In genomic region chr7:151016942-151017341, GRCh38 we compare ENCODE assay signal across 1 cellular context.
TF ChIP-seq lines count a peak whose summit lies in the region.

No MANE protein-coding gene starts in this region.

TF ChIP-seq in K562, 482 proteins besides CTCF, POLR2A, EP300 and RAD21:
- TF ChIP-seq PHB2 (IDR thresholded peaks at IDR 0.05; ENCODE audit: low read depth) (no peak), KDM2B (CRISPR knock-in tag; IDR thresholded peaks at IDR 0.05) (no peak), CEBPG (CRISPR knock-in tag; IDR thresholded peaks at IDR 0.05) (0 out of 2 replicates have a peak, but pooled peaks have one; percentile 4), CEBPG (tag; conservative IDR thresholded peaks at IDR 0.05 in 1 of 2, IDR thresholded peaks at IDR 0.05 in 1 of 2) (no peak), NR3C1 (CRISPR knock-in tag; IDR thresholded peaks at IDR 0.05) (no peak), CREM (IDR thresholded peaks at IDR 0.05; ENCODE audit: low read depth) (no peak), JUNB (CRISPR knock-in tag; conservative IDR thresholded peaks at IDR 0.05) (no peak), SUPT5H (IDR thresholded peaks at IDR 0.05) (0 out of 2 replicates have a peak, but pooled peaks have one; percentile 5), MAX (CRISPR knock-in tag; IDR thresholded peaks at IDR 0.05) (no peak), IRF2 (CRISPR knock-in tag; IDR thresholded peaks at IDR 0.05) (no peak), PATZ1 (CRISPR knock-in tag; IDR thresholded peaks at IDR 0.05; ENCODE audit: borderline replicate concordance) (no peak), POLR2G (IDR thresholded peaks at IDR 0.05; ENCODE audit: low read depth, low read length) (peak; percentile 73), RBFOX2 (IDR thresholded peaks at IDR 0.05; ENCODE audit: low read depth, low read length) (peak; percentile 54), MYC (IDR thresholded peaks at IDR 0.05; ENCODE audit: low read depth, low read length) (no peak), MYC (CRISPR knock-in tag; IDR thresholded peaks at IDR 0.05; ENCODE audit: borderline replicate concordance, low read depth) (no peak), RFX1 (IDR thresholded peaks at IDR 0.05) (no peak), MAZ (CRISPR knock-in tag; conservative IDR thresholded peaks at IDR 0.05 in 1 of 2, IDR thresholded peaks at IDR 0.05 in 1 of 2) (no peak)
- TF ChIP-seq, protein P1, sequence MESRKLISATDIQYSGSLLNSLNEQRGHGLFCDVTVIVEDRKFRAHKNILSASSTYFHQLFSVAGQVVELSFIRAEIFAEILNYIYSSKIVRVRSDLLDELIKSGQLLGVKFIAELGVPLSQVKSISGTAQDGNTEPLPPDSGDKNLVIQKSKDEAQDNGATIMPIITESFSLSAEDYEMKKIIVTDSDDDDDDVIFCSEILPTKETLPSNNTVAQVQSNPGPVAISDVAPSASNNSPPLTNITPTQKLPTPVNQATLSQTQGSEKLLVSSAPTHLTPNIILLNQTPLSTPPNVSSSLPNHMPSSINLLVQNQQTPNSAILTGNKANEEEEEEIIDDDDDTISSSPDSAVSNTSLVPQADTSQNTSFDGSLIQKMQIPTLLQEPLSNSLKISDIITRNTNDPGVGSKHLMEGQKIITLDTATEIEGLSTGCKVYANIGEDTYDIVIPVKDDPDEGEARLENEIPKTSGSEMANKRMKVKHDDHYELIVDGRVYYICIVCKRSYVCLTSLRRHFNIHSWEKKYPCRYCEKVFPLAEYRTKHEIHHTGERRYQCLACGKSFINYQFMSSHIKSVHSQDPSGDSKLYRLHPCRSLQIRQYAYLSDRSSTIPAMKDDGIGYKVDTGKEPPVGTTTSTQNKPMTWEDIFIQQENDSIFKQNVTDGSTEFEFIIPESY (CRISPR knock-in tag; IDR thresholded peaks at IDR 0.05): peak; percentile 68
- TF ChIP-seq, protein P2, sequence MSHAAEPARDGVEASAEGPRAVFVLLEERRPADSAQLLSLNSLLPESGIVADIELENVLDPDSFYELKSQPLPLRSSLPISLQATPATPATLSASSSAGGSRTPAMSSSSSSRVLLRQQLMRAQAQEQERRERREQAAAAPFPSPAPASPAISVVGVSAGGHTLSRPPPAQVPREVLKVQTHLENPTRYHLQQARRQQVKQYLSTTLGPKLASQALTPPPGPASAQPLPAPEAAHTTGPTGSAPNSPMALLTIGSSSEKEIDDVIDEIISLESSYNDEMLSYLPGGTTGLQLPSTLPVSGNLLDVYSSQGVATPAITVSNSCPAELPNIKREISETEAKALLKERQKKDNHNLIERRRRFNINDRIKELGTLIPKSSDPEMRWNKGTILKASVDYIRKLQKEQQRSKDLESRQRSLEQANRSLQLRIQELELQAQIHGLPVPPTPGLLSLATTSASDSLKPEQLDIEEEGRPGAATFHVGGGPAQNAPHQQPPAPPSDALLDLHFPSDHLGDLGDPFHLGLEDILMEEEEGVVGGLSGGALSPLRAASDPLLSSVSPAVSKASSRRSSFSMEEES (CRISPR knock-in tag; IDR thresholded peaks at IDR 0.05): no peak
- TF ChIP-seq, protein P3, sequence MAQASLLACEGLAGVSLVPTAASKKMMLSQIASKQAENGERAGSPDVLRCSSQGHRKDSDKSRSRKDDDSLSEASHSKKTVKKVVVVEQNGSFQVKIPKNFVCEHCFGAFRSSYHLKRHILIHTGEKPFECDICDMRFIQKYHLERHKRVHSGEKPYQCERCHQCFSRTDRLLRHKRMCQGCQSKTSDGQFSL (CRISPR knock-in tag; IDR thresholded peaks at IDR 0.05): 0 out of 2 replicates have a peak, but pooled peaks have one; percentile 2
- TF ChIP-seq, protein P3 (tag; IDR thresholded peaks at IDR 0.05): no peak
